Comparison of ENCODE assay signal across 8 cellular contexts in genomic region chr17:35568561-35568960, GRCh38. TPM values are rescaled to one million over a fixed set of nuclear protein-coding genes. Genes with fewer than 3 reads are reported as not detected.
A peak's percentile ranks its signal among the peaks of the same experiment; 100 is the strongest.
DNase-seq lines count a peak whose midpoint lies in the region; ATAC-seq and TF ChIP-seq lines count a peak whose summit lies in the region.

No MANE protein-coding gene starts in this region.

- H3K27ac ChIP-seq in rectal smooth muscle tissue (ENCODE audit: low read depth, low read length) = peak overlapping the region; percentile 78

- TF ChIP-seq CTCF in fibroblast of villous mesenchyme (IDR thresholded peaks at IDR 0.05; ENCODE audit: insufficient read depth, low read depth, low read length) = no peak

- DNase-seq in D341Med (ENCODE audit: low spot score) (peak; percentile 46), Kasumi-1 (lab: John Stamatoyannopoulos, UW) (peak; percentile 16 to 41), fibroblast of villous mesenchyme (ENCODE audit: low read depth) (peak; percentile 60), NCI-H2107 (lab: John Stamatoyannopoulos, UW) (no peak)
- DNase-seq in activated T-cell treated with anti-CD3 and anti-CD28 coated beads, Interleukin-2, amount 50 U/mL, for 1 hour = peak; percentile 35

- peaks cover 2% of the 10 kb centered on the region for H3K4me1 ChIP-seq in rectal smooth muscle tissue (ENCODE audit: control insufficient read depth, insufficient read depth, low read length)

- ATAC-seq in HG03135 (IDR thresholded peaks at IDR 0.05; ENCODE audit: unreplicated experiment) (no peak), GM18520 (IDR thresholded peaks at IDR 0.05; ENCODE audit: unreplicated experiment) (no peak)

- H3K36me3 ChIP-seq in rectal smooth muscle tissue (ENCODE audit: control insufficient read depth, insufficient read depth, low read length) = no peaks in the 10 kb centered on the region

- H3K27me3 ChIP-seq in rectal smooth muscle tissue (ENCODE audit: control insufficient read depth, insufficient read depth, low read length) = no peaks in the 10 kb centered on the region

- H3K4me3 ChIP-seq in fibroblast of villous mesenchyme (ENCODE audit: low read depth, low read length) (peak overlapping the region; percentile 89), rectal smooth muscle tissue (ENCODE audit: low read length) (peak overlapping the region; percentile 89)

- peak overlapping the region; percentile 63 for H3K9ac ChIP-seq in rectal smooth muscle tissue (ENCODE audit: low read length)

RNA-seq across cellular contexts. Expression of gene SLFN14, which starts 7.9 kb away (rescaled TPM):
- not detected in 2 replicates for total RNA-seq in fibroblast of villous mesenchyme

RNA-seq across cellular contexts. Expression of gene PEX12, which starts 9.8 kb away (rescaled TPM):
- total RNA-seq in fibroblast of villous mesenchyme = 6.4 and 7.3 TPM in 2 replicates

RNA-seq across cellular contexts. Expression of gene AP2B1, which starts 18.6 kb away (rescaled TPM):
- total RNA-seq in fibroblast of villous mesenchyme = 86.7 and 97.6 TPM in 2 replicates

RNA-seq across cellular contexts. Expression of gene SLFN12L, which starts 31.1 kb away (rescaled TPM):
- not detected in 2 replicates for total RNA-seq in fibroblast of villous mesenchyme
